11 cellular contexts compared by ENCODE assay signal in the genomic region with DNA sequence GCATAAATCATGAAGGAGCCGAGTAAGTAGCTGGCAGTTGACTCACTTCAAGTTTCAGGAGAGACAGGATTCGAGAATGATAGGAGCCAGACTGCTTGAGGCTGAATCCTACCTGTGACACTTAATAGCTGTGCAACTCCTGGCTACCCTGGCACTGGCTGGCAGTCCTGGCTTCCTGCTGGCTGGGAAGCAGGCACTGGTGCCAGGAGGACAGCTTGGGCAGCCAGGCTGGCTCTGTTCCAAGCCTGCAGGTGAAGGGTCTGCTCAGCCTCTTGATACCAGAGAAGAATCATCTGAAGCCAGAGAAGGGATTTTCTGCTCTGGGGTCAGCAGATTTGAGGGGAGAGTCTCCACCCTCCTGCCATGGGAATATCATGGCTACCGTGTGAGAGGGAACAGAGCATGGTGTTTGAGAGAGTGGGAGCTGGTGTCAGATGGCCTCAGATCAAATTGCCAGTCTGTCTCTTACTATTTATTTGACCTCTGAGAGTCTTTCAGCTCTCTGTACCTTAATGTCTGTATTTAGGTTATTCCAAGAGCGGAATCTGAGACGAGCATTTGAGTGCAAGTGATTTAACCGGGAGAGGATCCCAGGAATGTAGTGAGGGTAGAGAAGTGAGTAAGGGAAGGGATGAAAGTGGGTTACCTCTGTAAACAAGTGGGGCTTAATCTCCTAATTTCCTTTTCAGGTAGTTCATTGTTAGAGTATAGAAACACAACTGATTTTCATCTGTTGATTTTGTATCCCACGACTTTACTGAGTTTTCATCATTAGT. TPM values are rescaled to one million over a fixed set of nuclear protein-coding genes. Genes with fewer than 3 reads are reported as not detected.
DNase-seq lines count a peak whose midpoint lies in the region; ATAC-seq and TF ChIP-seq lines count a peak whose summit lies in the region.
"Had no signal": no experiment of that assay in that cellular context is flagged by ENCODE, and none has a peak within 500 bp of the region (broad histone marks: within the 10 kb centered on the region; RNA-seq: fewer than 3 reads in every experiment).

No MANE protein-coding gene starts in this region.

- no peak for DNase-seq in Right ventricle myocardium superior
- no peak for DNase-seq in left cardiac atrium
- DNase-seq in NCI-H524 treated with DMSO at 0.1 percent for 48 hours (lab: John Stamatoyannopoulos, UW): peak; percentile 44
- no peak for DNase-seq in left ventricle myocardium inferior
- no peak for DNase-seq in glutamatergic neuron
- DNase-seq in MV-4-11 (lab: John Stamatoyannopoulos, UW): no peak
- DNase-seq in NCI-H526 (lab: John Stamatoyannopoulos, UW): no peak
- DNase-seq: activated gamma-delta T cell treated with Interleukin-2 at 50 U/mL for 16 hours, Calu3, ovary had no signal

- ATAC-seq in Right ventricle myocardium superior (ENCODE audit: poor library complexity) (peak; percentile 11), left cardiac atrium (no peak)

- TF ChIP-seq CTCF in left ventricle myocardium inferior (IDR thresholded peaks at IDR 0.05; ENCODE audit: borderline replicate concordance) (no peak), glutamatergic neuron (IDR thresholded peaks at IDR 0.05; ENCODE audit: partially characterized antibody, unreplicated experiment) (no peak)

- no peaks in the 10 kb centered on the region for H3K9me3 Mint-ChIP-seq in glutamatergic neuron (ENCODE audit: unreplicated experiment)

- no peaks in the 10 kb centered on the region for H3K36me3 Mint-ChIP-seq in glutamatergic neuron (ENCODE audit: unreplicated experiment)

- H3K27ac ChIP-seq in left ventricle myocardium inferior (replicated peaks) (peak overlapping the region; percentile 81), skeletal muscle tissue (ENCODE audit: low read depth, low read length) (peak overlapping the region; percentile 100)
- H3K27ac ChIP-seq: ovary had no signal

- intact Hi-C loops in Right ventricle myocardium superior (cut with DNase I) (no loop called here), left cardiac atrium (cut with DNase I) (no loop called here), left ventricle myocardium inferior (cut with micrococcal nuclease) (no loop called here)

- no peaks in the 10 kb centered on the region for H3K36me3 ChIP-seq in left ventricle myocardium inferior
- H3K36me3 ChIP-seq in skeletal muscle tissue (ENCODE audit: control insufficient read depth in 3 of 3, insufficient read depth in 3 of 3, low read length in 3 of 3): peaks cover 0 to under 1% (median 0%) of the 10 kb centered on the region in 3 donors
- H3K36me3 ChIP-seq: ovary had no signal

- H3K27me3 ChIP-seq in left ventricle myocardium inferior (ENCODE audit: low read depth) (no peaks in the 10 kb centered on the region), skeletal muscle tissue (ENCODE audit: control insufficient read depth in 3 of 3, insufficient read depth in 3 of 3, low read length in 3 of 3) (no peaks in the 10 kb centered on the region)
- H3K27me3 ChIP-seq: ovary had no signal

- peak overlapping the region; percentile 62 to 79 (median 74) for H3K9ac ChIP-seq in skeletal muscle tissue (ENCODE audit: low read depth in 1 of 3, low read length in 3 of 3)

- H3K9me3 ChIP-seq in left ventricle myocardium inferior (replicated peaks) (no peaks in the 10 kb centered on the region), skeletal muscle tissue (ENCODE audit: control insufficient read depth in 3 of 3, low read length in 3 of 3) (no peaks in the 10 kb centered on the region)
- H3K9me3 ChIP-seq: ovary had no signal

- H3K27ac Mint-ChIP-seq in glutamatergic neuron (ENCODE audit: unreplicated experiment): no peak overlapping the region

- H3K4me3 ChIP-seq in left ventricle myocardium inferior (peak overlapping the region; percentile 14), skeletal muscle tissue (ENCODE audit: low read length in 3 of 3) (peak overlapping the region in 2 of 3 donors; percentile 29 to 54)
- H3K4me3 ChIP-seq: ovary had no signal

- no peaks in the 10 kb centered on the region for H3K27me3 Mint-ChIP-seq in glutamatergic neuron (ENCODE audit: unreplicated experiment)

- peaks cover 2% of the 10 kb centered on the region for H3K4me1 Mint-ChIP-seq in glutamatergic neuron (ENCODE audit: low read depth, unreplicated experiment)

- no peak overlapping the region for H3K4me3 Mint-ChIP-seq in glutamatergic neuron (ENCODE audit: unreplicated experiment)

- peaks cover 18% of the 10 kb centered on the region for H3K4me1 ChIP-seq in left ventricle myocardium inferior
- H3K4me1 ChIP-seq in skeletal muscle tissue (ENCODE audit: control insufficient read depth in 3 of 3, insufficient read depth in 3 of 3, low read length in 3 of 3): peaks cover 19 to 32% (median 25%) of the 10 kb centered on the region in 3 donors

RNA-seq across cellular contexts. Expression of a gene that starts 4.5 kb away (rescaled TPM):
- total RNA-seq in Right ventricle myocardium superior (249 TPM), left cardiac atrium (100 to 1,000 TPM; 160 to 242 TPM), left ventricle myocardium inferior (386 TPM), skeletal muscle tissue (30.8 TPM), glutamatergic neuron (ENCODE audit: unreplicated experiment) (0.34 TPM)
- total RNA-seq: Calu3 had no signal

RNA-seq across cellular contexts. Expression of a gene that starts 43.5 kb away (rescaled TPM):
- total RNA-seq in Right ventricle myocardium superior (11.4 TPM), left cardiac atrium (10 to 100 TPM; 20.5 to 41.6 TPM), left ventricle myocardium inferior (12.1 TPM), skeletal muscle tissue (8.9 TPM), glutamatergic neuron (ENCODE audit: unreplicated experiment) (11.1 TPM)

Comparison
In these comparisons a context has a peak if more than half of its experiments do, and no peak if none do; other contexts are left out.
1. RNA of a gene that starts 4.5 kb away (total RNA-seq): 386 TPM in left ventricle myocardium inferior (single experiment), 249 TPM in Right ventricle myocardium superior (single experiment), 160 to 242 TPM in left cardiac atrium and 30.8 TPM in skeletal muscle tissue (single experiment); 0.34 TPM in glutamatergic neuron (single experiment); every median in the first group is over 10 times any median in the second.